In the genomic region with DNA sequence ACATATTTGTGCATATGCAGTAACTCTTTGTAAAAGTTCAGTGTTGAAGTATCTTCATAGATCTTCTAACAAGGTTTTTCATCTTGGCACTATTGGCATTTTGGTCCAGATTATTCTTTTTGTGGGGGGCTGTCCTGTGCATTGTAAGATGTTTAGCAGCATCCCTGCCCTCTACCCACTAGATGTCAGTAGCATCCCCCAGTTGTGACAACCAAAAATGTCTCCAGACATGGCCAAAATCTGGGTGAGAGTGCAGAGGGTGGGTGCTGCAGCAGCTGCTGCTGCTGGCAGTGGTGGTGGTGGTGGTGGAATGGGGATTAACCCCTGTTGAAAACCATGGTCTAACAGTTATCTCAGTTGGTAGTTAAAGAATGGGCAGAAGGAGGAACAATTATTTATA, we compare ENCODE assay signal across 9 cellular contexts.
DNase-seq lines count a peak whose midpoint lies in the region; ATAC-seq and TF ChIP-seq lines count a peak whose summit lies in the region.
"Had no signal": no experiment of that assay in that cellular context is flagged by ENCODE, and none has a peak within 500 bp of the region (broad histone marks: within the 10 kb centered on the region; RNA-seq: fewer than 3 reads in every experiment).

No MANE protein-coding gene starts in this region.

- peaks cover 2% of the 10 kb centered on the region for H3K27me3 Mint-ChIP-seq in GM23338 (ENCODE audit: insufficient read depth, low read depth, poor library complexity)
- H3K27me3 Mint-ChIP-seq in activated CD4-positive, alpha-beta memory T cell treated with anti-CD3 and anti-CD28 coated beads for 36 hours, result no peaks in the 10 kb centered on the region

- no peak overlapping the region for H3K4me3 ChIP-seq in GM23338

- H3K27me3 ChIP-seq in GM23338 (ENCODE audit: insufficient read depth), result no peaks in the 10 kb centered on the region

- intact Hi-C loops in activated CD4-positive, alpha-beta memory T cell treated with anti-CD3 and anti-CD28 coated beads for 36 hours (cut with micrococcal nuclease), result no loop called here

- H3K4me1 ChIP-seq in GM23338 (ENCODE audit: insufficient read depth), result peaks cover 16% of the 10 kb centered on the region

- H3K4me2 ChIP-seq in GM23338, result no peak overlapping the region

- no peaks in the 10 kb centered on the region for H3K9me3 Mint-ChIP-seq in GM23338
- H3K9me3 Mint-ChIP-seq in activated CD4-positive, alpha-beta memory T cell treated with anti-CD3 and anti-CD28 coated beads for 36 hours, result no peaks in the 10 kb centered on the region

- H3K36me3 ChIP-seq in GM23338 (ENCODE audit: insufficient read depth), result no peaks in the 10 kb centered on the region

- H3K4me1 Mint-ChIP-seq in GM23338, result peaks cover 12% of the 10 kb centered on the region; the same call in 2 of the 3 replicates
- no peaks in the 10 kb centered on the region for H3K4me1 Mint-ChIP-seq in activated CD4-positive, alpha-beta memory T cell treated with anti-CD3 and anti-CD28 coated beads for 36 hours (ENCODE audit: low read depth)

- no peaks in the 10 kb centered on the region for H4K20me1 ChIP-seq in GM23338 (replicated peaks; ENCODE audit: insufficient read depth)

- H3K4me3 Mint-ChIP-seq in GM23338, result no peak overlapping the region
- no peak overlapping the region for H3K4me3 Mint-ChIP-seq in activated CD4-positive, alpha-beta memory T cell treated with anti-CD3 and anti-CD28 coated beads for 36 hours

- H3F3A ChIP-seq in GM23338 (replicated peaks; ENCODE audit: low read depth), result no peaks in the 10 kb centered on the region

- no peak overlapping the region for H3K27ac ChIP-seq in GM23338 (ENCODE audit: low read depth)

- CTCF ChIA-PET in activated CD4-positive, alpha-beta memory T cell treated with anti-CD3 and anti-CD28 coated beads for 36 hours (lab: Charles Lee), result no interaction called here

- H2AFZ ChIP-seq in GM23338, result no peak overlapping the region

- H3K9me2 ChIP-seq in GM23338 (ENCODE audit: insufficient read depth), result no peaks in the 10 kb centered on the region; the same call in 1 of the 2 replicates

- peak; percentile 83 to 87 for TF ChIP-seq CTCF in GM23338 (conservative IDR thresholded peaks at IDR 0.05; ENCODE audit: low read depth in 2 of 2)

- ATAC-seq in GM23338, result peak; percentile 94
- no peak for ATAC-seq in HG03442 (IDR thresholded peaks at IDR 0.05; ENCODE audit: unreplicated experiment)

- H3K36me3 Mint-ChIP-seq in GM23338 (ENCODE audit: low read depth), result no peaks in the 10 kb centered on the region
- no peaks in the 10 kb centered on the region for H3K36me3 Mint-ChIP-seq in activated CD4-positive, alpha-beta memory T cell treated with anti-CD3 and anti-CD28 coated beads for 36 hours

- no peak overlapping the region for H3K27ac Mint-ChIP-seq in GM23338
- H3K27ac Mint-ChIP-seq in activated CD4-positive, alpha-beta memory T cell treated with anti-CD3 and anti-CD28 coated beads for 36 hours, result no peak overlapping the region

- DNase-seq in D341Med (ENCODE audit: low spot score) (peak; percentile 57), GM23338 (ENCODE audit: low spot score) (peak; percentile 74), NCI-H82 (lab: John Stamatoyannopoulos, UW) (peak; percentile 81), fibroblast of peridontal ligament (ENCODE audit: extremely low read depth) (peak; percentile 9), cortex of kidney (lab: John Stamatoyannopoulos, UW) (no peak)
- no peak for DNase-seq in activated CD4-positive, alpha-beta memory T cell treated with anti-CD3 and anti-CD28 coated beads for 36 hours
- no peak for DNase-seq in activated naive CD4-positive, alpha-beta T cell treated with Interleukin-2 at 50 U/mL for 16 hours
- DNase-seq: activated T-cell treated with anti-CD3 and anti-CD28 coated beads for 4 hours had no signal

- POLR2A ChIA-PET in activated CD4-positive, alpha-beta memory T cell treated with anti-CD3 and anti-CD28 coated beads for 36 hours (lab: Charles Lee), result no interaction called here

- H3K79me2 ChIP-seq in GM23338 (replicated peaks; ENCODE audit: insufficient read depth), result no peaks in the 10 kb centered on the region

TF ChIP-seq in GM23338, 12 proteins besides CTCF, POLR2A, EP300 and RAD21:
- TF ChIP-seq, protein P1, sequence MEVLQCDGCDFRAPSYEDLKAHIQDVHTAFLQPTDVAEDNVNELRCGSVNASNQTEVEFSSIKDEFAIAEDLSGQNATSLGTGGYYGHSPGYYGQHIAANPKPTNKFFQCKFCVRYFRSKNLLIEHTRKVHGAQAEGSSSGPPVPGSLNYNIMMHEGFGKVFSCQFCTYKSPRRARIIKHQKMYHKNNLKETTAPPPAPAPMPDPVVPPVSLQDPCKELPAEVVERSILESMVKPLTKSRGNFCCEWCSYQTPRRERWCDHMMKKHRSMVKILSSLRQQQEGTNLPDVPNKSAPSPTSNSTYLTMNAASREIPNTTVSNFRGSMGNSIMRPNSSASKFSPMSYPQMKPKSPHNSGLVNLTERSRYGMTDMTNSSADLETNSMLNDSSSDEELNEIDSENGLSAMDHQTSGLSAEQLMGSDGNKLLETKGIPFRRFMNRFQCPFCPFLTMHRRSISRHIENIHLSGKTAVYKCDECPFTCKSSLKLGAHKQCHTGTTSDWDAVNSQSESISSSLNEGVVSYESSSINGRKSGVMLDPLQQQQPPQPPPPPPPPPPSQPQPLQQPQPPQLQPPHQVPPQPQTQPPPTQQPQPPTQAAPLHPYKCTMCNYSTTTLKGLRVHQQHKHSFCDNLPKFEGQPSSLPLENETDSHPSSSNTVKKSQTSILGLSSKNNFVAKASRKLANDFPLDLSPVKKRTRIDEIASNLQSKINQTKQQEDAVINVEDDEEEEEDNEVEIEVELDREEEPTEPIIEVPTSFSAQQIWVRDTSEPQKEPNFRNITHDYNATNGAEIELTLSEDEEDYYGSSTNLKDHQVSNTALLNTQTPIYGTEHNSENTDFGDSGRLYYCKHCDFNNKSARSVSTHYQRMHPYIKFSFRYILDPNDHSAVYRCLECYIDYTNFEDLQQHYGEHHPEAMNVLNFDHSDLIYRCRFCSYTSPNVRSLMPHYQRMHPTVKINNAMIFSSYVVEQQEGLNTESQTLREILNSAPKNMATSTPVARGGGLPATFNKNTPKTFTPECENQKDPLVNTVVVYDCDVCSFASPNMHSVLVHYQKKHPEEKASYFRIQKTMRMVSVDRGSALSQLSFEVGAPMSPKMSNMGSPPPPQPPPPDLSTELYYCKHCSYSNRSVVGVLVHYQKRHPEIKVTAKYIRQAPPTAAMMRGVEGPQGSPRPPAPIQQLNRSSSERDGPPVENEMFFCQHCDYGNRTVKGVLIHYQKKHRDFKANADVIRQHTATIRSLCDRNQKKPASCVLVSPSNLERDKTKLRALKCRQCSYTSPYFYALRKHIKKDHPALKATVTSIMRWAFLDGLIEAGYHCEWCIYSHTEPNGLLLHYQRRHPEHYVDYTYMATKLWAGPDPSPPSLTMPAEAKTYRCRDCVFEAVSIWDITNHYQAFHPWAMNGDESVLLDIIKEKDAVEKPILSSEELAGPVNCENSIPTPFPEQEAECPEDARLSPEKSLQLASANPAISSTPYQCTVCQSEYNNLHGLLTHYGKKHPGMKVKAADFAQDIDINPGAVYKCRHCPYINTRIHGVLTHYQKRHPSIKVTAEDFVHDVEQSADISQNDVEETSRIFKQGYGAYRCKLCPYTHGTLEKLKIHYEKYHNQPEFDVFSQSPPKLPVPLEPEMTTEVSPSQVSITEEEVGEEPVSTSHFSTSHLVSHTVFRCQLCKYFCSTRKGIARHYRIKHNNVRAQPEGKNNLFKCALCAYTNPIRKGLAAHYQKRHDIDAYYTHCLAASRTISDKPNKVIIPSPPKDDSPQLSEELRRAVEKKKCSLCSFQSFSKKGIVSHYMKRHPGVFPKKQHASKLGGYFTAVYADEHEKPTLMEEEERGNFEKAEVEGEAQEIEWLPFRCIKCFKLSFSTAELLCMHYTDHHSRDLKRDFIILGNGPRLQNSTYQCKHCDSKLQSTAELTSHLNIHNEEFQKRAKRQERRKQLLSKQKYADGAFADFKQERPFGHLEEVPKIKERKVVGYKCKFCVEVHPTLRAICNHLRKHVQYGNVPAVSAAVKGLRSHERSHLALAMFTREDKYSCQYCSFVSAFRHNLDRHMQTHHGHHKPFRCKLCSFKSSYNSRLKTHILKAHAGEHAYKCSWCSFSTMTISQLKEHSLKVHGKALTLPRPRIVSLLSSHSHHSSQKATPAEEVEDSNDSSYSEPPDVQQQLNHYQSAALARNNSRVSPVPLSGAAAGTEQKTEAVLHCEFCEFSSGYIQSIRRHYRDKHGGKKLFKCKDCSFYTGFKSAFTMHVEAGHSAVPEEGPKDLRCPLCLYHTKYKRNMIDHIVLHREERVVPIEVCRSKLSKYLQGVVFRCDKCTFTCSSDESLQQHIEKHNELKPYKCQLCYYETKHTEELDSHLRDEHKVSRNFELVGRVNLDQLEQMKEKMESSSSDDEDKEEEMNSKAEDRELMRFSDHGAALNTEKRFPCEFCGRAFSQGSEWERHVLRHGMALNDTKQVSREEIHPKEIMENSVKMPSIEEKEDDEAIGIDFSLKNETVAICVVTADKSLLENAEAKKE (CRISPR knock-in tag; IDR thresholded peaks at IDR 0.05), result no peak
- TF ChIP-seq NANOG (IDR thresholded peaks at IDR 0.05; ENCODE audit: borderline replicate concordance), result no peak

Comparison
In these comparisons a context has a peak if more than half of its experiments do, and no peak if none do; other contexts are left out.
1. DNase-seq: peak in D341Med (single experiment), GM23338 (single experiment), NCI-H82 (single experiment) and fibroblast of peridontal ligament (single experiment); none in cortex of kidney (single experiment), activated CD4-positive, alpha-beta memory T cell treated with anti-CD3 and anti-CD28 coated beads for 36 hours (single experiment) and activated naive CD4-positive, alpha-beta T cell treated with Interleukin-2 at 50 U/mL for 16 hours (single experiment).